Comparison of ENCODE assay signal across 2 cellular contexts in the genomic region with DNA sequence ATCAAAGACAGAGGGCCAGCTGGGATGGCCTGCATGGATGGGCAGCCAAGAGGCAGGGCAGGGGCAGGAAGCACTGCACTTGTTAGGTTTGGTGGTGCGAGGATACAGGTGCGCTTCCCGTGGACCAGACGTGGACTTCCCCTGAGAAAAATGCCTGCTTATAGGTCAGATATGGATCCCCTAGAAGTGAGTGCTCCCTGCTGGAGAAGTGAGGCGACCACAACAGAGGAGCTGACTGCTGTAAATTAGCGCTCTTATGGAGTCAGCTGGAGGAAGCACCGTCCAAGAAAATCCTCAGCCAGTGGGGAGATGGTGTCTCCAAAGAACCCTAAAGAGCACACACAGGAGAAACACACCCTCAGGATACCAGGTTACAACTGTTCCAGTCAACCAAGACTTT.
TF ChIP-seq lines count a peak whose summit lies in the region.

No MANE protein-coding gene starts in this region.

TF ChIP-seq in GM23338, 12 proteins besides CTCF, POLR2A, EP300 and RAD21:
- TF ChIP-seq ZNF331 (CRISPR knock-in tag; IDR thresholded peaks at IDR 0.05; ENCODE audit: low read depth) (no peak), EZH2 (IDR thresholded peaks at IDR 0.05; ENCODE audit: low read depth, unreplicated experiment) (no peak), ZNF114 (CRISPR knock-in tag; IDR thresholded peaks at IDR 0.05) (no peak), STAT1 (IDR thresholded peaks at IDR 0.05; ENCODE audit: unreplicated experiment) (no peak)
TF ChIP-seq in GM23338: peak in this region for 0.

TF ChIP-seq in endothelial cell of umbilical vein, 7 proteins besides CTCF, POLR2A, EP300 and RAD21 (continued from another document):
- TF ChIP-seq GATA2 (IDR thresholded peaks at IDR 0.05; ENCODE audit: insufficient read depth, insufficient read length, low read depth, low read length) (no peak), MYC (IDR thresholded peaks at IDR 0.05; ENCODE audit: low read depth, low read length) (no peak), JUN (IDR thresholded peaks at IDR 0.05; ENCODE audit: borderline replicate concordance, insufficient read depth, insufficient read length, low read depth) (no peak), FOS (IDR thresholded peaks at IDR 0.05; ENCODE audit: borderline replicate concordance, insufficient read depth, low read length) (no peak), EZH2 (IDR thresholded peaks at IDR 0.05; ENCODE audit: borderline replicate concordance, low read depth, low read length, severe bottlenecking) (no peak)
- TF ChIP-seq, protein P1, sequence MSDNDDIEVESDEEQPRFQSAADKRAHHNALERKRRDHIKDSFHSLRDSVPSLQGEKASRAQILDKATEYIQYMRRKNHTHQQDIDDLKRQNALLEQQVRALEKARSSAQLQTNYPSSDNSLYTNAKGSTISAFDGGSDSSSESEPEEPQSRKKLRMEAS (IDR thresholded peaks at IDR 0.05; ENCODE audit: insufficient read depth, insufficient read length), result no peak
